Comparison of ENCODE assay signal across 12 cellular contexts in genomic region chr20:63751471-63752271, GRCh38. TPM values are rescaled to one million over a fixed set of nuclear protein-coding genes. Genes with fewer than 3 reads are reported as not detected.
DNase-seq lines count a peak whose midpoint lies in the region; ATAC-seq, FAIRE-seq and TF ChIP-seq lines count a peak whose summit lies in the region.
"Had no signal": no experiment of that assay in that cellular context is flagged by ENCODE, and none has a peak within 500 bp of the region (broad histone marks: within the 10 kb centered on the region; RNA-seq: fewer than 3 reads in every experiment).

No MANE protein-coding gene starts in this region.

- BruUV-seq in Calu3 (replicated peaks; lab: Mats Ljungman, UMichigan) (no TSS peak), HCT116 (replicated peaks; lab: Mats Ljungman, UMichigan) (no TSS peak)

- peak; percentile 15; the same call in 1 of the 2 replicates for ATAC-seq in HCT116
- ATAC-seq in naive thymus-derived CD4-positive, alpha-beta T cell = peak; percentile 2
- ATAC-seq: left colon had no signal

- no peak for FAIRE-seq in GM19239 (lab: Jason Lieb, UNC)
- FAIRE-seq: bronchial epithelial cell had no signal

- peak overlapping the region; percentile 46 for H3K27ac Mint-ChIP-seq in Calu3 (ENCODE audit: unreplicated experiment)
- H3K27ac Mint-ChIP-seq in activated CD4-positive, alpha-beta memory T cell treated with anti-CD3 and anti-CD28 coated beads for 36 hours = peak overlapping the region; percentile 85
- peak overlapping the region in 8 of 9 donors; percentile 88 to 96 (median 93) for H3K27ac Mint-ChIP-seq in naive thymus-derived CD4-positive, alpha-beta T cell

- H3K79me2 ChIP-seq in HCT116 (ENCODE audit: insufficient read depth, low read length) = no peaks in the 10 kb centered on the region

- H3K27me3 Mint-ChIP-seq in Calu3 (ENCODE audit: unreplicated experiment) = peaks cover 14% of the 10 kb centered on the region
- H3K27me3 Mint-ChIP-seq in activated CD4-positive, alpha-beta memory T cell treated with anti-CD3 and anti-CD28 coated beads for 36 hours = no peaks in the 10 kb centered on the region
- H3K27me3 Mint-ChIP-seq in naive thymus-derived CD4-positive, alpha-beta T cell = peaks cover 0 to 3% (median 0%) of the 10 kb centered on the region in 5 donors

- TF ChIP-seq POLR2A in HCT116 (IDR thresholded peaks at IDR 0.05; ENCODE audit: borderline replicate concordance, extremely low read depth, insufficient read depth, insufficient read length) = no peak

- H3K27ac ChIP-seq in HCT116 (ENCODE audit: low read depth, low read length) = no peak overlapping the region
- peak overlapping the region; percentile 71 for H3K27ac ChIP-seq in naive thymus-derived CD4-positive, alpha-beta T cell (ENCODE audit: low read depth, low read length)

- H3K9ac ChIP-seq in HCT116 (ENCODE audit: low read length) = no peak overlapping the region

- no peaks in the 10 kb centered on the region for H3K4me1 ChIP-seq in HCT116 (ENCODE audit: control insufficient read depth in 1 of 2, insufficient read depth in 2 of 2, low read length in 2 of 2)
- peaks cover 13 to 23% of the 10 kb centered on the region in 2 donors for H3K4me1 ChIP-seq in naive thymus-derived CD4-positive, alpha-beta T cell (ENCODE audit: control insufficient read depth in 2 of 2, insufficient read depth in 2 of 2, low read length in 2 of 2)
- H3K4me1 ChIP-seq: HAP-1, upper lobe of left lung had no signal

- H3K9me3 Mint-ChIP-seq in Calu3 (ENCODE audit: low read depth, unreplicated experiment) = no peaks in the 10 kb centered on the region
- H3K9me3 Mint-ChIP-seq in activated CD4-positive, alpha-beta memory T cell treated with anti-CD3 and anti-CD28 coated beads for 36 hours = no peaks in the 10 kb centered on the region
- no peaks in the 10 kb centered on the region for H3K9me3 Mint-ChIP-seq in naive thymus-derived CD4-positive, alpha-beta T cell

- CTCF ChIA-PET in Calu3 (lab: Charles Lee) = no interaction called here
- CTCF ChIA-PET in HCT116 (lab: Charles Lee) = no interaction called here
- CTCF ChIA-PET in activated CD4-positive, alpha-beta memory T cell treated with anti-CD3 and anti-CD28 coated beads for 36 hours (lab: Charles Lee) = interaction anchor here (1.8 to 2.3 kb wide), 3 partner anchors 11 to 44 kb away, joined by 4 to 8 read pairs (median 7); partner anchors contain the start of genes ARFRP1 and ZGPAT
- CTCF ChIA-PET in naive thymus-derived CD4-positive, alpha-beta T cell (lab: Charles Lee) = interaction anchor here (1.3 to 1.6 kb wide), 2 partner anchors 11 to 43 kb away, joined by 3 to 4 read pairs; partner anchors contain the start of genes ARFRP1 and ZGPAT

- H2AFZ ChIP-seq in HCT116 (ENCODE audit: low read depth, low read length, poor library complexity, severe bottlenecking) = no peak overlapping the region

- H4K20me1 ChIP-seq in HCT116 (ENCODE audit: insufficient read depth) = no peaks in the 10 kb centered on the region

- no peaks in the 10 kb centered on the region for H3K9me3 ChIP-seq in HCT116 (ENCODE audit: control insufficient read depth in 1 of 2, insufficient read depth in 1 of 2, low read depth in 1 of 2, low read length in 2 of 2)
- H3K9me3 ChIP-seq in naive thymus-derived CD4-positive, alpha-beta T cell (ENCODE audit: control insufficient read depth in 2 of 3, low read length in 3 of 3) = no peaks in the 10 kb centered on the region
- H3K9me3 ChIP-seq: HAP-1, upper lobe of left lung had no signal

- H3K36me3 Mint-ChIP-seq in Calu3 (ENCODE audit: insufficient read depth, unreplicated experiment) = peaks cover 9% of the 10 kb centered on the region
- no peaks in the 10 kb centered on the region for H3K36me3 Mint-ChIP-seq in activated CD4-positive, alpha-beta memory T cell treated with anti-CD3 and anti-CD28 coated beads for 36 hours
- no peaks in the 10 kb centered on the region for H3K36me3 Mint-ChIP-seq in naive thymus-derived CD4-positive, alpha-beta T cell

- no peak for TF ChIP-seq CTCF in Calu3 (IDR thresholded peaks at IDR 0.05; ENCODE audit: unreplicated experiment)
- no peak for TF ChIP-seq CTCF in HCT116 (IDR thresholded peaks at IDR 0.05 in 2 of 3, conservative IDR thresholded peaks at IDR 0.05 in 1 of 3; ENCODE audit: borderline replicate concordance in 1 of 3, insufficient read depth in 1 of 3, low read depth in 2 of 3, low read length in 2 of 3)

- H3K4me2 ChIP-seq in HCT116 (ENCODE audit: low read length) = no peak overlapping the region

- no peak for DNase-seq in Calu3
- DNase-seq in HCT116 (ENCODE audit: low read depth, low spot score) = no peak
- DNase-seq in activated CD4-positive, alpha-beta memory T cell treated with anti-CD3 and anti-CD28 coated beads for 36 hours = peak; percentile 41
- DNase-seq in naive thymus-derived CD4-positive, alpha-beta T cell = peak in 3 of 9 donors; percentile 8 to 17 (median 15)
- no peak for DNase-seq in NCI-H446 treated with DMSO at 0.1 percent for 48 hours (lab: John Stamatoyannopoulos, UW)
- no peak for DNase-seq in GM19239 (ENCODE audit: insufficient read length, low spot score)
- DNase-seq in AG08395 (ENCODE audit: low spot score) = no peak
- DNase-seq: left colon, NCI-H1092 treated with DMSO at 0.1 percent for 48 hours had no signal

- POLR2A ChIA-PET in HCT116 (lab: Charles Lee) = interaction anchor here (0.7 kb wide), 1 partner anchor 76 kb away, joined by 3 read pairs; no protein-coding TSS in a partner anchor
- POLR2A ChIA-PET in activated CD4-positive, alpha-beta memory T cell treated with anti-CD3 and anti-CD28 coated beads for 36 hours (lab: Charles Lee) = interaction anchor here (1.7 kb wide), 1 partner anchor 11 kb away, joined by 5 read pairs; no protein-coding TSS in a partner anchor
- POLR2A ChIA-PET in naive thymus-derived CD4-positive, alpha-beta T cell (lab: Charles Lee) = interaction anchor here (0.5 to 5.2 kb wide), 15 partner anchors 8 to 546 kb away, joined by 3 to 37 read pairs (median 4); partner anchors contain the start of genes ARFRP1, LIME1, SLC2A4RG and TPD52L2

- TF ChIP-seq RAD21 in HCT116 (IDR thresholded peaks at IDR 0.05; ENCODE audit: low read depth) = no peak

- H3K4me1 Mint-ChIP-seq in Calu3 (ENCODE audit: low read depth, unreplicated experiment) = no peaks in the 10 kb centered on the region
- H3K4me1 Mint-ChIP-seq in activated CD4-positive, alpha-beta memory T cell treated with anti-CD3 and anti-CD28 coated beads for 36 hours (ENCODE audit: low read depth) = peaks cover 19% of the 10 kb centered on the region
- peaks cover 15 to 54% (median 32%) of the 10 kb centered on the region in 7 donors for H3K4me1 Mint-ChIP-seq in naive thymus-derived CD4-positive, alpha-beta T cell

- RAD21 ChIA-PET in HCT116 (lab: Charles Lee; ENCODE audit: low non-redundant PET in 1 of 2, low total read pairs in 2 of 2, uncharacterized antibody in 2 of 2, unreplicated experiment in 2 of 2) = no interaction called here

- H3K27me3 ChIP-seq in HCT116 (ENCODE audit: insufficient read depth, low read length) = no peaks in the 10 kb centered on the region
- H3K27me3 ChIP-seq in naive thymus-derived CD4-positive, alpha-beta T cell (ENCODE audit: control insufficient read depth in 2 of 2, insufficient read depth in 2 of 2, low read length in 2 of 2) = no peaks in the 10 kb centered on the region
- H3K27me3 ChIP-seq: upper lobe of left lung had no signal

- H3K36me3 ChIP-seq in HCT116 (ENCODE audit: control insufficient read depth in 1 of 2, insufficient read depth in 2 of 2, low read length in 2 of 2) = no peaks in the 10 kb centered on the region
- no peaks in the 10 kb centered on the region for H3K36me3 ChIP-seq in naive thymus-derived CD4-positive, alpha-beta T cell (ENCODE audit: control insufficient read depth in 2 of 3, insufficient read depth in 3 of 3, low read length in 3 of 3)
- H3K36me3 ChIP-seq: HAP-1 had no signal

- H3K9me2 ChIP-seq in HCT116 (ENCODE audit: insufficient read depth) = no peaks in the 10 kb centered on the region

- H3K4me3 ChIP-seq in HCT116 (replicated peaks in 1 of 2; ENCODE audit: low read depth in 1 of 2, low read length in 2 of 2) = no peak overlapping the region
- peak overlapping the region; percentile 50 for H3K4me3 ChIP-seq in naive thymus-derived CD4-positive, alpha-beta T cell (ENCODE audit: low read length)
- H3K4me3 ChIP-seq: HAP-1, upper lobe of left lung had no signal

- intact Hi-C loops in Calu3 (cut with micrococcal nuclease; ENCODE audit: unreplicated experiment) (no loop called here), HCT116 (cut with micrococcal nuclease) (no loop called here)
- intact Hi-C loops in activated CD4-positive, alpha-beta memory T cell treated with anti-CD3 and anti-CD28 coated beads for 36 hours (cut with micrococcal nuclease) = no loop called here
- intact Hi-C loops in naive thymus-derived CD4-positive, alpha-beta T cell (cut with micrococcal nuclease) = loop anchor here (1.0 kb wide), 3 partner anchors 11 to 44 kb away; partner anchors contain the start of genes ARFRP1 (in 2 of the 2) and LIME1 (in 1 of the 2)

- H3K4me3 Mint-ChIP-seq in Calu3 (ENCODE audit: low read depth, unreplicated experiment) = no peak overlapping the region
- peak overlapping the region; percentile 52 for H3K4me3 Mint-ChIP-seq in activated CD4-positive, alpha-beta memory T cell treated with anti-CD3 and anti-CD28 coated beads for 36 hours
- H3K4me3 Mint-ChIP-seq in naive thymus-derived CD4-positive, alpha-beta T cell = peak overlapping the region; percentile 69 to 83 (median 75)

RNA-seq across cellular contexts. Expression of gene SLC2A4RG, which starts 12.1 kb away (rescaled TPM):
- total RNA-seq in Calu3 (2022) (163 and 169 TPM in 2 replicates), HCT116 (2021; ENCODE audit: unreplicated experiment) (121 TPM)
- polyA plus RNA-seq in HCT116 (2012) = 69.7 and 77.1 TPM in 2 replicates
- total RNA-seq in activated CD4-positive, alpha-beta memory T cell treated with anti-CD3 and anti-CD28 coated beads for 36 hours = 10 to 100 TPM; 58.9 to 59.0 TPM
- total RNA-seq in naive thymus-derived CD4-positive, alpha-beta T cell = 100 to 1,000 TPM in 3 of 5 experiments, 10 to 100 TPM in 2; 88.7 to 136 (median 111) TPM
- 1 to 10 TPM; 3.0 to 4.6 TPM for polyA plus RNA-seq in naive thymus-derived CD4-positive, alpha-beta T cell

RNA-seq across cellular contexts. Expression of gene LIME1, which starts 15.2 kb away (rescaled TPM):
- total RNA-seq in Calu3 (2022) = 25.8 and 27.1 TPM in 2 replicates
- 27.4 TPM for total RNA-seq in HCT116 (2021; ENCODE audit: unreplicated experiment)
- 20.3 and 24.1 TPM in 2 replicates for polyA plus RNA-seq in HCT116 (2012)
- total RNA-seq in activated CD4-positive, alpha-beta memory T cell treated with anti-CD3 and anti-CD28 coated beads for 36 hours = 10 to 100 TPM; 14.7 to 17.6 TPM
- 100 to 1,000 TPM in 3 of 5 experiments, 10 to 100 TPM in 2; 96.8 to 118 (median 103) TPM for total RNA-seq in naive thymus-derived CD4-positive, alpha-beta T cell
- polyA plus RNA-seq in naive thymus-derived CD4-positive, alpha-beta T cell = 100 to 1,000 TPM; 205 to 366 TPM

RNA-seq across cellular contexts. Expression of gene ZGPAT, which starts 43.8 kb away (rescaled TPM):
- total RNA-seq in Calu3 (2022) = 47.0 and 48.4 TPM in 2 replicates
- total RNA-seq in HCT116 (2021; ENCODE audit: unreplicated experiment) = 30.6 TPM
- polyA plus RNA-seq in HCT116 (2012) = 18.5 and 21.0 TPM in 2 replicates
- 10 to 100 TPM; 28.7 to 29.9 TPM for total RNA-seq in activated CD4-positive, alpha-beta memory T cell treated with anti-CD3 and anti-CD28 coated beads for 36 hours
- total RNA-seq in naive thymus-derived CD4-positive, alpha-beta T cell = 10 to 100 TPM; 42.9 to 49.9 (median 45.4) TPM
- polyA plus RNA-seq in naive thymus-derived CD4-positive, alpha-beta T cell = 10 to 100 TPM; 47.5 to 82.1 TPM

RNA-seq across cellular contexts. Expression of gene ARFRP1, which starts 43.9 kb away (rescaled TPM):
- total RNA-seq in Calu3 (2022) = 74.0 and 85.1 TPM in 2 replicates
- 53.7 TPM for total RNA-seq in HCT116 (2021; ENCODE audit: unreplicated experiment)
- polyA plus RNA-seq in HCT116 (2012) = 36.3 and 39.8 TPM in 2 replicates
- total RNA-seq in activated CD4-positive, alpha-beta memory T cell treated with anti-CD3 and anti-CD28 coated beads for 36 hours = 10 to 100 TPM; 54.6 to 58.4 TPM
- 10 to 100 TPM; 55.4 to 92.1 (median 66.2) TPM for total RNA-seq in naive thymus-derived CD4-positive, alpha-beta T cell
- 100 to 1,000 TPM in 1 of 2 donors, 10 to 100 TPM in 1; 89.1 to 108 TPM for polyA plus RNA-seq in naive thymus-derived CD4-positive, alpha-beta T cell

RNA-seq across cellular contexts. Expression of gene TNFRSF6B, which starts 55.2 kb away (rescaled TPM):
- total RNA-seq in Calu3 (2022) (not detected in 2 replicates), HCT116 (2021; ENCODE audit: unreplicated experiment) (147 TPM)
- 342 and 380 TPM in 2 replicates for polyA plus RNA-seq in HCT116 (2012)
- not detected for total RNA-seq in activated CD4-positive, alpha-beta memory T cell treated with anti-CD3 and anti-CD28 coated beads for 36 hours
- under 1 TPM in 1 of 5 experiments, not detected in 4; 0.74 TPM for total RNA-seq in naive thymus-derived CD4-positive, alpha-beta T cell
- polyA plus RNA-seq in naive thymus-derived CD4-positive, alpha-beta T cell = under 1 TPM in 1 of 2 donors, not detected in 1; 0.22 TPM

Comparison
In these comparisons a context has a peak if more than half of its experiments do, and no peak if none do; other contexts are left out.
1. CTCF ChIA-PET loops: an anchor here in activated CD4-positive, alpha-beta memory T cell treated with anti-CD3 and anti-CD28 coated beads for 36 hours (1.8 to 2.3 kb wide) and naive thymus-derived CD4-positive, alpha-beta T cell (1.3 to 1.6 kb wide); none called in Calu3 and HCT116.
2. intact Hi-C loops: an anchor here in naive thymus-derived CD4-positive, alpha-beta T cell (1.0 kb wide); none called in Calu3, HCT116 and activated CD4-positive, alpha-beta memory T cell treated with anti-CD3 and anti-CD28 coated beads for 36 hours.